Comparison of ENCODE assay signal across 8 cellular contexts in the genomic region with DNA sequence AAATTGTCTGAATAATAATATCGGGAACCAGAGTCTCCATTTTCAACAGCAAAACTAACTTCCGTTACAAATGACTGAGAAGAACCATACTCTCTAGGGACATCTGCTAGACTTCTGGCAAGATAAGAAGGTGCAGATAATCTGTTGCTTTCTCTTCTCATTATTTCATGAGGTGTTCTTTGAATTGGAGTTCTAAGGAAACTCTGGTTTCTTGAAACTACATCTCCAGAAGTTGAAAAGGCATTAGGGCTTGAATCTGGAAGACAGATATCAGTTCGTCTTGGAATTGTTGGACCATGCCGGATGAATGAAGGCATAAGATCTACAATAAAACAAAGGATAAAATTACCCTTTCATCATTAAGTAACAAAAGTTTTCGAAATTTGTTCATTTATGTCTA. TPM values are rescaled to one million over a fixed set of nuclear protein-coding genes. Genes with fewer than 3 reads are reported as not detected.
DNase-seq lines count a peak whose midpoint lies in the region; ATAC-seq, FAIRE-seq and TF ChIP-seq lines count a peak whose summit lies in the region.
"Not testable (repeated sequence)": the region's sequence is repeated elsewhere in the genome, so short reads cannot be mapped to it uniquely, and the experiment has no call there.

No MANE protein-coding gene starts in this region.

- ATAC-seq in GM18861 (IDR thresholded peaks at IDR 0.05; ENCODE audit: unreplicated experiment): peak; percentile 48
- peak; percentile 35 for ATAC-seq in HG03354 (IDR thresholded peaks at IDR 0.05; ENCODE audit: poor library complexity, severe bottlenecking, unreplicated experiment)
- peak; percentile 46 for ATAC-seq in GM12878

- H3K79me2 ChIP-seq in OCI-LY7 (ENCODE audit: insufficient read depth, low read depth, low read length) (peaks cover 23% of the 10 kb centered on the region; the same call in 1 of the 2 replicates), GM12878 (ENCODE audit: control insufficient read depth, insufficient read depth, low read length) (peaks cover 52% of the 10 kb centered on the region)

- peak; percentile 31 for FAIRE-seq in GM12878 (lab: Jason Lieb, UNC)

- H3K27ac Mint-ChIP-seq in nephron progenitor cell: not testable (repeated sequence)

- peaks cover 11% of the 10 kb centered on the region for H3K4me1 Mint-ChIP-seq in nephron progenitor cell

- peaks cover 49% of the 10 kb centered on the region for H3K36me3 Mint-ChIP-seq in nephron progenitor cell (ENCODE audit: low read depth)

- peak overlapping the region; percentile 60 to 95 (median 88) for H3K4me2 ChIP-seq in BLaER1 treated with 17β-estradiol and CSF1 and Interleukin-3, amounts not matched to agents 10 nM and 100 nM
- H3K4me2 ChIP-seq in OCI-LY7 (ENCODE audit: low read length) (peak overlapping the region; percentile 87), GM12878 (ENCODE audit: control insufficient read depth, insufficient read depth) (peak overlapping the region; percentile 59)

- TF ChIP-seq POLR2A in GM12878 (IDR thresholded peaks at IDR 0.05; ENCODE audit: low read depth, low read length); suprapubic skin (IDR thresholded peaks at IDR 0.05): not testable (repeated sequence)

- POLR2A ChIA-PET in OCI-LY7 (lab: Charles Lee) (interaction anchor here (1.5 to 1.9 kb wide), 2 partner anchors 8 to 15 kb away, joined by 6 to 10 read pairs; no protein-coding TSS in a partner anchor), GM12878 (lab: Charles Lee) (interaction anchor here (0.6 to 2.2 kb wide), 4 partner anchors 12 to 1045 kb away, joined by 3 to 9 read pairs (median 4); a partner anchor contains a TSS)

- H2AFZ ChIP-seq in OCI-LY7 (ENCODE audit: low read length); GM12878 (ENCODE audit: control insufficient read depth, low read depth, low read length): not testable (repeated sequence)

- SMC1A ChIA-PET in GM12878 (lab: Charles Lee; ENCODE audit: uncharacterized antibody, unreplicated experiment): interaction anchor here (1.0 to 2.2 kb wide), 8 partner anchors 8 to 195 kb away, joined by 3 to 11 read pairs (median 6); no protein-coding TSS in a partner anchor

- H3K4me3 ChIP-seq in BLaER1 treated with 17β-estradiol and CSF1 and Interleukin-3, amounts not matched to agents 10 nM and 100 nM: peak overlapping the region in 5 of 10 experiments; percentile 23 to 95 (median 89); a peak in 10 of 20 replicates
- H3K4me3 ChIP-seq in OCI-LY7 (ENCODE audit: low read depth, low read length, poor library complexity, severe bottlenecking): peak overlapping the region; percentile 15
- peak overlapping the region; percentile 90 for H3K4me3 ChIP-seq in GM12878
- peak overlapping the region; percentile 86 for H3K4me3 ChIP-seq in fibroblast of pulmonary artery (replicated peaks; ENCODE audit: low read depth, low read length)
- peak overlapping the region; percentile 87 for H3K4me3 ChIP-seq in suprapubic skin

- H3K36me3 ChIP-seq in BLaER1 treated with 17β-estradiol and CSF1 and Interleukin-3, amounts not matched to agents 10 nM and 100 nM: peaks cover 20 to 44% (median 36%) of the 10 kb centered on the region in 11 experiments
- H3K36me3 ChIP-seq in OCI-LY7 (ENCODE audit: insufficient read depth, low read length): peaks cover 26% of the 10 kb centered on the region
- H3K36me3 ChIP-seq in GM12878 (ENCODE audit: control insufficient read depth in 2 of 2, insufficient read depth in 2 of 2, low read length in 1 of 2); suprapubic skin: not testable (repeated sequence)

- peaks cover 0 to 21% (median 15%) of the 10 kb centered on the region in 11 experiments; a peak in 19 of 22 replicates for H3K9me3 ChIP-seq in BLaER1 treated with 17β-estradiol and CSF1 and Interleukin-3, amounts not matched to agents 10 nM and 100 nM (replicated peaks in 1 of 11)
- H3K9me3 ChIP-seq in OCI-LY7 (ENCODE audit: low read length); GM12878 (replicated peaks; ENCODE audit: control insufficient read depth, insufficient read depth, low read length); suprapubic skin: not testable (repeated sequence)

- peaks cover 21% of the 10 kb centered on the region for H3K9me3 Mint-ChIP-seq in nephron progenitor cell

- H3K27ac ChIP-seq in BLaER1 treated with 17β-estradiol and CSF1 and Interleukin-3, amounts not matched to agents 10 nM and 100 nM; OCI-LY7 (ENCODE audit: low read depth, low read length, poor library complexity, severe bottlenecking); suprapubic skin: not testable (repeated sequence)
- H3K27ac ChIP-seq in GM12878 (ENCODE audit: control insufficient read depth, insufficient read depth): peak overlapping the region; percentile 53; the same call in 1 of the 2 replicates

- H3K4me1 ChIP-seq in BLaER1 treated with 17β-estradiol and CSF1 and Interleukin-3, amounts not matched to agents 10 nM and 100 nM: peaks cover 18 to 37% (median 29%) of the 10 kb centered on the region in 10 experiments; a peak in 19 of 20 replicates
- H3K4me1 ChIP-seq in OCI-LY7 (ENCODE audit: insufficient read depth, low read length, poor library complexity, severe bottlenecking) (peaks cover 22% of the 10 kb centered on the region), suprapubic skin (peaks cover 34% of the 10 kb centered on the region)
- not testable (repeated sequence) for H3K4me1 ChIP-seq in GM12878 (ENCODE audit: control insufficient read depth, insufficient read depth, low read length)

- not testable (repeated sequence) for TF ChIP-seq CTCF in OCI-LY7 (conservative IDR thresholded peaks at IDR 0.05; ENCODE audit: low read length); GM12878 (IDR thresholded peaks at IDR 0.05 in 2 of 3, conservative IDR thresholded peaks at IDR 0.05 in 1 of 3; ENCODE audit: control insufficient read depth in 2 of 3, extremely low read depth in 1 of 3, insufficient read depth in 1 of 3, low read depth in 3 of 3, low read length in 3 of 3); fibroblast of pulmonary artery (IDR thresholded peaks at IDR 0.05; ENCODE audit: low read length, missing control alignments); nephron progenitor cell (IDR thresholded peaks at IDR 0.05); suprapubic skin (IDR thresholded peaks at IDR 0.05)

- H3K9me2 ChIP-seq in OCI-LY7 (ENCODE audit: insufficient read depth, low read length): not testable (repeated sequence)

- BruUV-seq in OCI-LY7 (replicated peaks; lab: Mats Ljungman, UMichigan); GM12878 (replicated peaks; lab: Mats Ljungman, UMichigan): not testable (repeated sequence)

- CTCF ChIA-PET in OCI-LY7 (lab: Charles Lee; ENCODE audit: unreplicated experiment): not testable (repeated sequence)
- CTCF ChIA-PET in GM12878 (lab: Yijun Ruan, JAX): interaction anchor here (0.9 to 2.2 kb wide), 8 partner anchors 12 to 195 kb away, joined by 3 to 12 read pairs (median 6); no protein-coding TSS in a partner anchor

- in situ Hi-C loops in GM12878 (cut with MboI): not testable (repeated sequence)

- peaks cover 0 to 16% (median 0%) of the 10 kb centered on the region in 11 experiments; a peak in 3 of 22 replicates for H4K20me1 ChIP-seq in BLaER1 treated with 17β-estradiol and CSF1 and Interleukin-3, amounts not matched to agents 10 nM and 100 nM
- H4K20me1 ChIP-seq in OCI-LY7 (ENCODE audit: insufficient read depth, low read length); GM12878 (ENCODE audit: control insufficient read depth, insufficient read depth): not testable (repeated sequence)

- not testable (repeated sequence) for H3K9ac ChIP-seq in BLaER1 treated with 17β-estradiol and CSF1 and Interleukin-3, amounts not matched to agents 10 nM and 100 nM; GM12878 (ENCODE audit: control insufficient read depth, insufficient read depth, low read length)

- TF ChIP-seq EP300 in GM12878 (IDR thresholded peaks at IDR 0.05; ENCODE audit: borderline replicate concordance in 1 of 2, control insufficient read depth in 1 of 2, low read depth in 2 of 2, low read length in 2 of 2); suprapubic skin (IDR thresholded peaks at IDR 0.05): not testable (repeated sequence)

- DNase-seq in OCI-LY7 (ENCODE audit: low spot score); GM12878 (ENCODE audit: low read depth, low spot score); fibroblast of pulmonary artery (ENCODE audit: low read depth); nephron progenitor cell; suprapubic skin (ENCODE audit: low spot score in 2 of 2): not testable (repeated sequence)

- not testable (repeated sequence) for H3K27me3 Mint-ChIP-seq in nephron progenitor cell (ENCODE audit: low read depth, poor library complexity)

- WGBS in GM12878 (ENCODE audit: insufficient coverage, insufficient replicate concordance, low lambda C conversion rate, missing lambda C conversion rate): 10% methylated on average over 5 of the region's 5 CpGs
- 67% methylated on average over 5 of the region's 5 CpGs for WGBS in suprapubic skin

- not testable (repeated sequence) for TF ChIP-seq RAD21 in GM12878 (IDR thresholded peaks at IDR 0.05; ENCODE audit: insufficient read depth, low read depth, low read length)

- H3K4me3 Mint-ChIP-seq in nephron progenitor cell: peak overlapping the region; percentile 20

- intact Hi-C loops in OCI-LY7 (cut with micrococcal nuclease; ENCODE audit: unreplicated experiment): loop anchor here (5.0 kb wide), 1 partner anchor 212 kb away; no protein-coding TSS in a partner anchor
- intact Hi-C loops in GM12878 (cut with micrococcal nuclease; ENCODE audit: unreplicated experiment): loop anchor here (5.0 kb wide), 4 partner anchors 47 to 1043 kb away; a partner anchor contains a TSS

- H3K27me3 ChIP-seq in BLaER1 treated with 17β-estradiol and CSF1 and Interleukin-3, amounts not matched to agents 10 nM and 100 nM; GM12878 (replicated peaks in 1 of 2; ENCODE audit: control insufficient read depth in 2 of 2, insufficient read depth in 2 of 2, low read length in 1 of 2); suprapubic skin: not testable (repeated sequence)

- RAD21 ChIA-PET in GM12878 (lab: Charles Lee; ENCODE audit: unreplicated experiment): interaction anchor here (1.3 to 2.0 kb wide), 7 partner anchors 8 to 162 kb away, joined by 3 to 14 read pairs (median 6); no protein-coding TSS in a partner anchor

RNA-seq across cellular contexts. Expression of a gene that starts 2.8 kb away (rescaled TPM):
- 6.7 and 10.4 TPM in 2 replicates for total RNA-seq in OCI-LY7 (2014; rRNA removed; shearing (Covaris generic))
- total RNA-seq in OCI-LY7 (2022) (17.9 and 18.2 TPM in 2 replicates), GM12878 (2014; rRNA removed) (16.9 and 19.9 TPM in 2 replicates), GM12878 (2014; rRNA removed; fragmentation: Illumina TruSeq; extraction: Trizol) (20.4 and 21.1 TPM in 2 replicates), GM12878 (2021) (21.1 and 24.9 TPM in 2 replicates), suprapubic skin (10 to 100 TPM; 23.3 to 40.0 (median 26.2) TPM)
- total RNA-seq in GM12878 (2013; cell fraction: nucleolus; rRNA removed): 42.6 and 46.4 TPM in 2 replicates
- 23.4 TPM for polyA plus RNA-seq in GM12878 (2011; ENCODE audit: low read depth)
- polyA plus RNA-seq in GM12878 (2011; rRNA removed) (18.5 and 29.3 TPM in 2 replicates), GM12878 (2014; fragmentation: Illumina TruSeq; extraction: Trizol) (22.3 and 33.3 TPM in 2 replicates), GM12878 (2014; fragmentation: Nextera tagmentation; extraction: Ambion mirVana) (10 to 100 TPM; 10.1 to 15.1 TPM), GM12878 (2014; rRNA removed) (17.6 and 20.4 TPM in 2 replicates), GM12878 (2016; fragmentation: Nextera tagmentation; extraction: Ambion mirVana) (10 to 100 TPM; 25.1 to 29.1 TPM)
- polyA plus RNA-seq in GM12878 (2011; cell fraction: cytosol; rRNA removed): 8.8 and 9.7 TPM in 2 replicates
- 4.5 and 6.4 TPM in 2 replicates for polyA plus RNA-seq in GM12878 (2011; cell fraction: nucleus; rRNA removed)
- polyA plus RNA-seq in GM12878 (2012): 16.8 and 20.0 TPM in 2 replicates
- 12.9 and 15.9 TPM in 2 replicates for polyA minus RNA-seq in GM12878 (2011; rRNA and poly(A)+ RNA removed)
- polyA minus RNA-seq in GM12878 (2011; cell fraction: cytosol; rRNA and poly(A)+ RNA removed): 6.9 TPM in 2 replicates
- 8.5 and 12.5 TPM in 2 replicates for polyA minus RNA-seq in GM12878 (2011; cell fraction: nucleus; rRNA and poly(A)+ RNA removed)
